ENCODE assay signal across 8 cellular contexts in genomic region chr3:142725352-142725739, GRCh38. TPM values are rescaled to one million over a fixed set of nuclear protein-coding genes. Genes with fewer than 3 reads are reported as not detected.
DNase-seq lines count a peak whose midpoint lies in the region; ATAC-seq and TF ChIP-seq lines count a peak whose summit lies in the region.

No MANE protein-coding gene starts in this region.

- no peaks in the 10 kb centered on the region for H3K9me3 ChIP-seq in CD4-positive, alpha-beta memory T cell (ENCODE audit: control insufficient read depth in 1 of 2, low read length in 2 of 2)
- H3K9me3 ChIP-seq in PC-3 (ENCODE audit: low read length) = no peaks in the 10 kb centered on the region

- H2AFZ ChIP-seq in PC-3 (ENCODE audit: low read length) = peak overlapping the region; percentile 85

- TSS peak; percentile 44 for BruUV-seq in PC-3 (replicated peaks; lab: Mats Ljungman, UMichigan)

- no peaks in the 10 kb centered on the region for H4K20me1 ChIP-seq in PC-3 (ENCODE audit: low read length)

- H3K27me3 ChIP-seq in CD4-positive, alpha-beta memory T cell (ENCODE audit: insufficient read depth, low read length) = no peaks in the 10 kb centered on the region
- H3K27me3 ChIP-seq in PC-3 (ENCODE audit: low read length) = no peaks in the 10 kb centered on the region

- peaks cover 8 to 15% (median 15%) of the 10 kb centered on the region in 4 donors for H3K4me1 Mint-ChIP-seq in CD4-positive, alpha-beta memory T cell
- peaks cover 20% of the 10 kb centered on the region for H3K4me1 Mint-ChIP-seq in osteocyte (ENCODE audit: unreplicated experiment)

- peak overlapping the region; percentile 94 for H3K4me2 ChIP-seq in PC-3 (ENCODE audit: low read length)

- no peaks in the 10 kb centered on the region for H3K9me3 Mint-ChIP-seq in CD4-positive, alpha-beta memory T cell
- H3K9me3 Mint-ChIP-seq in osteocyte (ENCODE audit: unreplicated experiment) = peaks cover 10% of the 10 kb centered on the region

- H3K9me2 ChIP-seq in PC-3 (replicated peaks; ENCODE audit: low read length) = no peaks in the 10 kb centered on the region

- CTCF ChIA-PET in CD4-positive, alpha-beta memory T cell (lab: Charles Lee; ENCODE audit: partially characterized antibody) = interaction anchor here (2.0 kb wide), 1 partner anchor 146 kb away, joined by 7 read pairs; the partner anchor contains the start of gene ATR
- CTCF ChIA-PET in PC-3 (lab: Charles Lee) = no interaction called here

- peaks cover 0 to 2% of the 10 kb centered on the region in 2 donors for H3K36me3 Mint-ChIP-seq in CD4-positive, alpha-beta memory T cell
- H3K36me3 Mint-ChIP-seq in osteocyte (ENCODE audit: unreplicated experiment) = no peaks in the 10 kb centered on the region

- H3F3A ChIP-seq in PC-3 (ENCODE audit: low read length, unreplicated experiment) = no peaks in the 10 kb centered on the region

- ATAC-seq in PC-3 (no peak), GM21367 (IDR thresholded peaks at IDR 0.05; ENCODE audit: unreplicated experiment) (no peak)

- H3K36me3 ChIP-seq in CD4-positive, alpha-beta memory T cell (ENCODE audit: insufficient read depth, low read length) = no peaks in the 10 kb centered on the region
- H3K36me3 ChIP-seq in PC-3 (ENCODE audit: low read depth, low read length) = no peaks in the 10 kb centered on the region

- H3K4me3 ChIP-seq in CD4-positive, alpha-beta memory T cell (ENCODE audit: low read length in 2 of 2) = no peak overlapping the region
- H3K4me3 ChIP-seq in PC-3 (ENCODE audit: low read length) = peak overlapping the region; percentile 92
- peak overlapping the region; percentile 78 for H3K4me3 ChIP-seq in epithelial cell of esophagus (ENCODE audit: low read length)

- H3K79me2 ChIP-seq in PC-3 (ENCODE audit: low read length) = no peaks in the 10 kb centered on the region

- peak overlapping the region; percentile 84 to 90 (median 88) for H3K4me3 Mint-ChIP-seq in CD4-positive, alpha-beta memory T cell
- peak overlapping the region; percentile 94 for H3K4me3 Mint-ChIP-seq in osteocyte (ENCODE audit: unreplicated experiment)

- H3K27ac Mint-ChIP-seq in CD4-positive, alpha-beta memory T cell = peak overlapping the region in 5 of 7 donors; percentile 59 to 92 (median 83)
- peak overlapping the region; percentile 87 for H3K27ac Mint-ChIP-seq in osteocyte (ENCODE audit: unreplicated experiment)

- TF ChIP-seq CTCF in PC-3 (conservative IDR thresholded peaks at IDR 0.05; ENCODE audit: low read depth, low read length) (no peak), epithelial cell of esophagus (IDR thresholded peaks at IDR 0.05; ENCODE audit: insufficient read depth, low read depth, low read length, missing control alignments) (no peak), osteocyte (IDR thresholded peaks at IDR 0.05) (no peak)

- H3K9ac ChIP-seq in PC-3 (ENCODE audit: low read length) = peak overlapping the region; percentile 51; the same call in 1 of the 2 replicates

- peaks cover 2 to 8% of the 10 kb centered on the region in 2 donors for H3K27me3 Mint-ChIP-seq in CD4-positive, alpha-beta memory T cell
- peaks cover 3% of the 10 kb centered on the region for H3K27me3 Mint-ChIP-seq in osteocyte (ENCODE audit: unreplicated experiment)

- DNase-seq in CD4-positive, alpha-beta memory T cell = no peak
- DNase-seq in PC-3 (no peak), epithelial cell of esophagus (ENCODE audit: low read depth) (no peak), osteocyte (ENCODE audit: extremely low spot score, unreplicated experiment) (no peak), NCI-H2227 (lab: John Stamatoyannopoulos, UW; ENCODE audit: unreplicated experiment) (no peak), NCI-H1092 treated with DMSO at 0.1 percent for 48 hours (lab: John Stamatoyannopoulos, UW) (no peak), NCI-H526 treated with DMSO at 0.1 percent for 48 hours (lab: John Stamatoyannopoulos, UW) (no peak)

- POLR2A ChIA-PET in CD4-positive, alpha-beta memory T cell (lab: Charles Lee; ENCODE audit: partially characterized antibody) = interaction anchor here (0.9 to 2.0 kb wide), 4 partner anchors 129 to 1247 kb away, joined by 3 to 16 read pairs (median 8); partner anchors contain the start of genes ATR, DIPK2A, PLS1 and U2SURP
- POLR2A ChIA-PET in PC-3 (lab: Charles Lee; ENCODE audit: unreplicated experiment) = no interaction called here

- intact Hi-C loops in CD4-positive, alpha-beta memory T cell (cut with micrococcal nuclease) = loop anchor here (2.0 kb wide), 1 partner anchor 279 kb away; no protein-coding TSS in a partner anchor
- intact Hi-C loops in PC-3 (cut with micrococcal nuclease) = loop anchor here (10.0 kb wide), 2 partner anchors 131 to 269 kb away; partner anchors contain the start of gene PLS1

- H3K4me1 ChIP-seq in CD4-positive, alpha-beta memory T cell (ENCODE audit: insufficient read depth, low read length) = peaks cover 12% of the 10 kb centered on the region
- no peaks in the 10 kb centered on the region for H3K4me1 ChIP-seq in PC-3 (ENCODE audit: insufficient read depth, low read length)

- no peak overlapping the region for H3K27ac ChIP-seq in CD4-positive, alpha-beta memory T cell (ENCODE audit: low read depth, low read length)
- no peak overlapping the region for H3K27ac ChIP-seq in PC-3 (ENCODE audit: low read length)

RNA-seq across cellular contexts. Expression of gene TRPC1, which starts 1.5 kb away (rescaled TPM):
- total RNA-seq in CD4-positive, alpha-beta memory T cell = 1 to 10 TPM; 6.0 to 8.8 TPM
- 1 to 10 TPM; 1.5 to 1.6 TPM for polyA plus RNA-seq in CD4-positive, alpha-beta memory T cell
- total RNA-seq in PC-3 (2014; rRNA removed) (1.7 and 1.9 TPM in 2 replicates), osteocyte (16.6 and 18.6 TPM in 2 replicates)

Comparison
In these comparisons a context has a peak if more than half of its experiments do, and no peak if none do; other contexts are left out.
1. H3K4me3 ChIP-seq: peak in PC-3 (single experiment) and epithelial cell of esophagus (single experiment); none in CD4-positive, alpha-beta memory T cell (0 of 2).